20 cellular contexts compared by ENCODE assay signal in the genomic region with DNA sequence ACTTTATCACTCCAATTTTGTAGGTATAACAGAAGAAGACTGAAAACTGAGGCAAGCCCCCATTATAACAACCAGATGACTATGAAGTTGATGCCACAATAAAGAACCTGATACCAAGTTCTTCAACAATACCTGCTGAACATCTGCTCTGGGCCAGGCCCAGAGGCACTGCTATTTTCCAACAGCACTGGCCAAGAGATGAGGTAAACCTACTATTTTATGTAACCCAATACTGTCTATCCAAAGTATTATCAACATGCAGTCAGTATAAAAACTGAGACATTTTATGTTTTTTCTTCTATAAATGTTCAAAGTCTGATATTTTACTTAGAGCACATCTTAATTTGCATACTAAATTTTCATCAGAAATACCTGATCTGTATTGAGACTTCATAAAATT.
"Had no signal": no experiment of that assay in that cellular context is flagged by ENCODE, and none has a peak within 500 bp of the region (broad histone marks: within the 10 kb centered on the region; RNA-seq: fewer than 3 reads in every experiment).

No MANE protein-coding gene starts in this region.

- H3K27ac Mint-ChIP-seq: neural progenitor cell, type B pancreatic cell had no signal

- H3K27me3 ChIP-seq: dorsolateral prefrontal cortex, left lung, neural progenitor cell, ovary, suprapubic skin, thyroid gland had no signal

- H3K9me3 Mint-ChIP-seq: natural killer cell treated with Interleukin-12 subunit alpha and Interleukin-12 subunit beta and Interleukin-15 and Interleukin-18, amount 100 ng/mL, for 72 hours; neural progenitor cell; type B pancreatic cell had no signal

- H3K9me3 ChIP-seq: left lung, ovary, suprapubic skin, thyroid gland had no signal

- ATAC-seq: left lung; natural killer cell treated with Interleukin-12 subunit alpha and Interleukin-12 subunit beta and Interleukin-15 and Interleukin-18, amount 100 ng/mL, for 72 hours; sciatic nerve; stimulated activated naive CD8-positive, alpha-beta T cell treated with anti-CD3 and anti-CD28 coated beads, Interleukin-15, Interleukin-2, amounts not matched to agents 100 U/mL and 50 U/mL, for 24 hours had no signal

- H3K27ac ChIP-seq: dorsolateral prefrontal cortex, left lung, neural progenitor cell, ovary, skin epidermis, suprapubic skin, thyroid gland had no signal

- H3K4me3 ChIP-seq: dorsolateral prefrontal cortex, left lung, lung, neural progenitor cell, ovary, skin epidermis, suprapubic skin, thyroid gland had no signal

- H3K27me3 Mint-ChIP-seq: natural killer cell treated with Interleukin-12 subunit alpha and Interleukin-12 subunit beta and Interleukin-15 and Interleukin-18, amount 100 ng/mL, for 72 hours; type B pancreatic cell had no signal

- DNase-seq: cortex of kidney; dorsolateral prefrontal cortex; effector CD8-positive, alpha-beta T cell; foreskin melanocyte; islet precursor cell; left lung; mesenchymal stem cell; midbrain; nucleus accumbens; ovary; stimulated activated CD4-positive, alpha-beta T cell treated with anti-CD3 and anti-CD28 coated beads, Interleukin-12 subunit alpha, Interleukin-12 subunit beta, amount 100 ng/mL, for 4 hours; stimulated activated naive CD8-positive, alpha-beta T cell treated with anti-CD3 and anti-CD28 coated beads, Interleukin-15, Interleukin-2, amounts not matched to agents 100 U/mL and 50 U/mL, for 24 hours; thyroid gland had no signal

- H3K4me3 Mint-ChIP-seq: natural killer cell treated with Interleukin-12 subunit alpha and Interleukin-12 subunit beta and Interleukin-15 and Interleukin-18, amount 100 ng/mL, for 72 hours; neural progenitor cell; type B pancreatic cell had no signal
